8 cellular contexts compared by ENCODE assay signal in genomic region chr4:169024762-169025161, GRCh38. TPM values are rescaled to one million over a fixed set of nuclear protein-coding genes. Genes with fewer than 3 reads are reported as not detected.
A peak's percentile ranks its signal among the peaks of the same experiment; 100 is the strongest.
DNase-seq lines count a peak whose midpoint lies in the region; ATAC-seq and TF ChIP-seq lines count a peak whose summit lies in the region.

No MANE protein-coding gene starts in this region.

- CTCF ChIA-PET in OCI-LY7 (lab: Charles Lee; ENCODE audit: unreplicated experiment): no interaction called here

- no peaks in the 10 kb centered on the region for H4K20me1 ChIP-seq in OCI-LY7 (ENCODE audit: insufficient read depth, low read length)

- no peaks in the 10 kb centered on the region for H3K36me3 ChIP-seq in OCI-LY7 (ENCODE audit: insufficient read depth, low read length)

- H3K4me3 Mint-ChIP-seq in osteocyte (ENCODE audit: unreplicated experiment): no peak overlapping the region

- no peaks in the 10 kb centered on the region for H3K9me2 ChIP-seq in OCI-LY7 (ENCODE audit: insufficient read depth, low read length)

- no peak overlapping the region for H2AFZ ChIP-seq in OCI-LY7 (ENCODE audit: low read length)

- H3K4me1 Mint-ChIP-seq in osteocyte (ENCODE audit: unreplicated experiment): peaks cover 3% of the 10 kb centered on the region

- intact Hi-C loops in OCI-LY7 (cut with micrococcal nuclease; ENCODE audit: unreplicated experiment): loop anchor here (5.0 kb wide), 1 partner anchor 468 kb away; no protein-coding TSS in a partner anchor

- no peaks in the 10 kb centered on the region for H3K9me3 ChIP-seq in OCI-LY7 (ENCODE audit: low read length)

- H3K4me1 ChIP-seq in OCI-LY7 (ENCODE audit: insufficient read depth, low read length, poor library complexity, severe bottlenecking): no peaks in the 10 kb centered on the region

- H3K4me2 ChIP-seq in OCI-LY7 (ENCODE audit: low read length): no peak overlapping the region

- DNase-seq in Caki2 (ENCODE audit: low read depth) (peak; percentile 26), OCI-LY7 (ENCODE audit: low spot score) (peak; percentile 19), fibroblast of gingiva (ENCODE audit: low read depth) (peak; percentile 49), osteocyte (ENCODE audit: extremely low spot score, unreplicated experiment) (no peak), DMS79 treated with DMSO at 0.1 percent for 48 hours (lab: John Stamatoyannopoulos, UW) (no peak), NCI-H128 (lab: John Stamatoyannopoulos, UW; ENCODE audit: unreplicated experiment) (no peak)

- H3K27me3 Mint-ChIP-seq in osteocyte (ENCODE audit: unreplicated experiment): no peaks in the 10 kb centered on the region

- POLR2A ChIA-PET in OCI-LY7 (lab: Charles Lee): interaction anchor here (1.2 kb wide), 1 partner anchor 15 kb away, joined by 4 read pairs; the partner anchor contains the start of gene CBR4

- BruUV-seq in OCI-LY7 (replicated peaks; lab: Mats Ljungman, UMichigan): no TSS peak

- H3K27ac Mint-ChIP-seq in osteocyte (ENCODE audit: unreplicated experiment): no peak overlapping the region

- H3K4me3 ChIP-seq in OCI-LY7 (ENCODE audit: low read depth, low read length, poor library complexity, severe bottlenecking): no peak overlapping the region

- TF ChIP-seq CTCF in OCI-LY7 (conservative IDR thresholded peaks at IDR 0.05; ENCODE audit: low read length): peak; percentile 72
- TF ChIP-seq CTCF in osteocyte (IDR thresholded peaks at IDR 0.05): peak; percentile 77

- peak; percentile 87 for ATAC-seq in GM19043 (IDR thresholded peaks at IDR 0.05; ENCODE audit: low read depth, unreplicated experiment)
- ATAC-seq in HG03139 (IDR thresholded peaks at IDR 0.05; ENCODE audit: unreplicated experiment): peak; percentile 92

- H3K79me2 ChIP-seq in OCI-LY7 (ENCODE audit: insufficient read depth, low read depth, low read length): no peaks in the 10 kb centered on the region

- in situ Hi-C loops in Caki2 (cut with HindIII; ENCODE audit: low pct_unique_long_range_greater_than_20kb, low sequenced_read_pairs): no loop called here

- H3K9me3 Mint-ChIP-seq in osteocyte (ENCODE audit: unreplicated experiment): peaks cover 5% of the 10 kb centered on the region

- H3K36me3 Mint-ChIP-seq in osteocyte (ENCODE audit: unreplicated experiment): no peaks in the 10 kb centered on the region

- H3K27ac ChIP-seq in OCI-LY7 (ENCODE audit: low read depth, low read length, poor library complexity, severe bottlenecking): no peak overlapping the region

RNA-seq across cellular contexts. Expression of gene CBR4, which starts 14.7 kb away (rescaled TPM):
- 3.5 and 4.0 TPM in 2 replicates for total RNA-seq in Caki2 (2014; rRNA removed; shearing (Covaris generic); ENCODE audit: low replicate concordance)
- total RNA-seq in OCI-LY7 (2014; rRNA removed; shearing (Covaris generic)): 18.7 and 21.9 TPM in 2 replicates
- total RNA-seq in OCI-LY7 (2022) (40.9 and 49.3 TPM in 2 replicates), osteocyte (20.8 and 22.6 TPM in 2 replicates)

Comparison
In these comparisons a context has a peak if more than half of its experiments do, and no peak if none do; other contexts are left out.
1. DNase-seq: peak in Caki2 (single experiment), OCI-LY7 (single experiment) and fibroblast of gingiva (single experiment); none in osteocyte (single experiment), DMS79 treated with DMSO at 0.1 percent for 48 hours (single experiment) and NCI-H128 (single experiment).